Comparison of ENCODE assay signal across 10 cellular contexts in genomic region chr10:100007239-100008141, GRCh38. TPM values are rescaled to one million over a fixed set of nuclear protein-coding genes. Genes with fewer than 3 reads are reported as not detected.
DNase-seq lines count a peak whose midpoint lies in the region; ATAC-seq, FAIRE-seq and TF ChIP-seq lines count a peak whose summit lies in the region.
"Had no signal": no experiment of that assay in that cellular context is flagged by ENCODE, and none has a peak within 500 bp of the region (broad histone marks: within the 10 kb centered on the region; RNA-seq: fewer than 3 reads in every experiment).

No MANE protein-coding gene starts in this region.

- ATAC-seq in heart right ventricle, result no peak
- ATAC-seq in left ventricle myocardium superior, result no peak
- ATAC-seq in upper lobe of right lung, result no peak

- H3K4me2 ChIP-seq in astrocyte (ENCODE audit: low read length), result peak overlapping the region; percentile 99

- H3K36me3 Mint-ChIP-seq in astrocyte (ENCODE audit: low read depth, unreplicated experiment), result no peaks in the 10 kb centered on the region

- H3K4me1 ChIP-seq in heart right ventricle (peaks cover 3 to 69% (median 42%) of the 10 kb centered on the region in 9 donors), astrocyte (ENCODE audit: insufficient read depth, low read length) (peaks cover 33% of the 10 kb centered on the region), upper lobe of right lung (peaks cover 44% of the 10 kb centered on the region)

- no peak overlapping the region for H2AFZ ChIP-seq in astrocyte (ENCODE audit: low read depth, low read length)

- intact Hi-C loops in heart right ventricle (cut with DNase I), result loop anchor here in 6 of 10 donors (5.0 to 10.0 kb wide), 5 partner anchors 35 to 95 kb away; no protein-coding TSS in a partner anchor
- intact Hi-C loops in left ventricle myocardium superior (cut with micrococcal nuclease), result no loop called here
- intact Hi-C loops in upper lobe of right lung (cut with DNase I), result no loop called here

- no peaks in the 10 kb centered on the region for H3K36me3 ChIP-seq in heart right ventricle
- no peaks in the 10 kb centered on the region for H3K36me3 ChIP-seq in astrocyte (ENCODE audit: insufficient read depth, low read length)
- no peaks in the 10 kb centered on the region for H3K36me3 ChIP-seq in upper lobe of right lung
- H3K36me3 ChIP-seq in H7 (replicated peaks; ENCODE audit: control insufficient read depth, insufficient read depth, low read length), result no peaks in the 10 kb centered on the region

- no peak for DNase-seq in heart right ventricle
- no peak for DNase-seq in left ventricle myocardium superior
- peak; percentile 49 for DNase-seq in astrocyte (ENCODE audit: low read depth)
- DNase-seq in lung microvascular endothelial cell (ENCODE audit: low read depth in 2 of 2), result peak; percentile 20
- DNase-seq in upper lobe of right lung, result no peak
- DNase-seq in H7, result no peak
- DNase-seq in NCI-H1417 treated with DMSO at 0.1 percent for 48 hours (lab: John Stamatoyannopoulos, UW), result no peak
- DNase-seq in activated CD4-positive, alpha-beta T cell treated with anti-CD3 and anti-CD28 coated beads for 4 hours, result no peak
- DNase-seq: effector CD4-positive, alpha-beta T cell; T1000 had no signal

- no peak for TF ChIP-seq CTCF in heart right ventricle (IDR thresholded peaks at IDR 0.05)
- TF ChIP-seq CTCF in astrocyte (IDR thresholded peaks at IDR 0.05; ENCODE audit: insufficient read depth, low read depth, low read length), result no peak
- no peak for TF ChIP-seq CTCF in upper lobe of right lung (IDR thresholded peaks at IDR 0.05)

- H3K9me3 ChIP-seq in heart right ventricle, result no peaks in the 10 kb centered on the region
- no peaks in the 10 kb centered on the region for H3K9me3 ChIP-seq in astrocyte (ENCODE audit: insufficient read depth, low read depth, low read length)
- no peaks in the 10 kb centered on the region for H3K9me3 ChIP-seq in upper lobe of right lung

- peak overlapping the region; percentile 96 for H3K4me3 Mint-ChIP-seq in astrocyte (ENCODE audit: unreplicated experiment)

- H4K20me1 ChIP-seq in astrocyte (ENCODE audit: insufficient read depth, low read length), result peaks cover 3% of the 10 kb centered on the region

- H3K27ac Mint-ChIP-seq in astrocyte (ENCODE audit: unreplicated experiment), result peak overlapping the region; percentile 92

- no peaks in the 10 kb centered on the region for H3K9me3 Mint-ChIP-seq in astrocyte (ENCODE audit: unreplicated experiment)

- no peak for FAIRE-seq in astrocyte (lab: Jason Lieb, UNC)

- peak overlapping the region in 6 of 10 donors; percentile 62 to 97 (median 84) for H3K4me3 ChIP-seq in heart right ventricle
- peak overlapping the region; percentile 100 for H3K4me3 ChIP-seq in astrocyte (ENCODE audit: insufficient read depth, low read depth, low read length)
- H3K4me3 ChIP-seq in upper lobe of right lung, result peak overlapping the region; percentile 8
- H3K4me3 ChIP-seq in H7 (ENCODE audit: insufficient read depth, low read depth, low read length), result no peak overlapping the region

- no peaks in the 10 kb centered on the region for H3K27me3 ChIP-seq in heart right ventricle
- H3K27me3 ChIP-seq in astrocyte (ENCODE audit: insufficient read depth, low read length), result no peaks in the 10 kb centered on the region
- H3K27me3 ChIP-seq in upper lobe of right lung, result no peaks in the 10 kb centered on the region
- H3K27me3 ChIP-seq in H7 (ENCODE audit: control insufficient read depth, insufficient read depth, low read length), result peaks cover 3% of the 10 kb centered on the region; the same call in 1 of the 2 replicates

- H3K27ac ChIP-seq in heart right ventricle, result peak overlapping the region in 3 of 10 donors; percentile 74 to 86 (median 79)
- peak overlapping the region; percentile 97 for H3K27ac ChIP-seq in astrocyte (ENCODE audit: low read depth, low read length)
- H3K27ac ChIP-seq in upper lobe of right lung, result no peak overlapping the region

- H3K79me2 ChIP-seq in astrocyte (ENCODE audit: insufficient read depth, low read length), result peaks cover 63% of the 10 kb centered on the region

- no peaks in the 10 kb centered on the region for H3K27me3 Mint-ChIP-seq in astrocyte (ENCODE audit: low read depth, unreplicated experiment)

- peaks cover 48% of the 10 kb centered on the region for H3K4me1 Mint-ChIP-seq in astrocyte (ENCODE audit: low read depth, unreplicated experiment)

- peak overlapping the region; percentile 88 for H3K9ac ChIP-seq in astrocyte (ENCODE audit: low read length)

- WGBS in heart right ventricle, 2 donors, result 61 to 68% methylated on average over 10 of the region's 10 CpGs

RNA-seq across cellular contexts. Expression of gene DNMBP, which starts 2.3 kb away (rescaled TPM):
- total RNA-seq in heart right ventricle (1 to 10 TPM; 5.4 to 8.1 (median 7.1) TPM), left ventricle myocardium superior (5.5 TPM), astrocyte (17.7 and 24.8 TPM in 2 replicates), lung microvascular endothelial cell (20.5 and 31.7 TPM in 2 replicates), upper lobe of right lung (12.5 TPM)
- 1 to 10 TPM; 5.1 to 8.0 TPM for polyA plus RNA-seq in heart right ventricle
- 8.5 and 16.9 TPM in 2 replicates for total RNA-seq in H7 (2014; rRNA removed; shearing (Covaris generic))

Comparison
In these comparisons a context has a peak if more than half of its experiments do, and no peak if none do; other contexts are left out.
1. intact Hi-C loops: an anchor here in heart right ventricle (5.0 to 10.0 kb wide); none called in left ventricle myocardium superior and upper lobe of right lung.
2. DNase-seq: peak in astrocyte (single experiment) and lung microvascular endothelial cell (2 of 2); none in heart right ventricle (0 of 2), left ventricle myocardium superior (single experiment), upper lobe of right lung (single experiment), H7 (single experiment), NCI-H1417 treated with DMSO at 0.1 percent for 48 hours (single experiment) and activated CD4-positive, alpha-beta T cell treated with anti-CD3 and anti-CD28 coated beads for 4 hours (0 of 2).